22 cellular contexts compared by ENCODE assay signal in genomic region chr2:121199281-121200010, GRCh38.
A peak's percentile ranks its signal among the peaks of the same experiment; 100 is the strongest.
DNase-seq lines count a peak whose midpoint lies in the region; ATAC-seq and TF ChIP-seq lines count a peak whose summit lies in the region.
"Had no signal": no experiment of that assay in that cellular context is flagged by ENCODE, and none has a peak within 500 bp of the region (broad histone marks: within the 10 kb centered on the region; RNA-seq: fewer than 3 reads in every experiment).

No MANE protein-coding gene starts in this region.

- peaks cover 0 to 13% of the 10 kb centered on the region in 2 donors for H3K4me1 ChIP-seq in breast epithelium
- H3K4me1 ChIP-seq in right lobe of liver, result no peaks in the 10 kb centered on the region
- peaks cover 22 to 32% of the 10 kb centered on the region in 2 donors for H3K4me1 ChIP-seq in gastrocnemius medialis
- H3K4me1 ChIP-seq: HAP-1 had no signal

- in situ Hi-C loops in gastrocnemius medialis (cut with MboI; ENCODE audit: low sequenced_read_pairs in 4 of 4) (no loop called here), GM13976 (cut with MboI; ENCODE audit: low sequenced_read_pairs, unreplicated experiment) (no loop called here)

- CTCF ChIA-PET in MCF 10A (lab: Yijun Ruan, JAX), result interaction anchor here (0.7 to 1.9 kb wide), 4 partner anchors 11 to 183 kb away, joined by 3 to 10 read pairs (median 4); no protein-coding TSS in a partner anchor

- H3K4me1 Mint-ChIP-seq in MCF 10A (ENCODE audit: insufficient read depth, unreplicated experiment) (peaks cover 64% of the 10 kb centered on the region), glutamatergic neuron (ENCODE audit: low read depth, unreplicated experiment) (peaks cover 8% of the 10 kb centered on the region)
- H3K4me1 Mint-ChIP-seq: CD4-positive, CD25-positive, alpha-beta regulatory T cell; IgD-negative memory B cell had no signal

- 84% methylated on average over 9 of the region's 10 CpGs for WGBS in right lobe of liver (ENCODE audit: insufficient coverage, low coverage, low lambda C conversion rate, missing lambda C conversion rate)

- no TSS peak for BruUV-seq in MCF 10A (replicated peaks; lab: Mats Ljungman, UMichigan)

- TF ChIP-seq POLR2A in breast epithelium (IDR thresholded peaks at IDR 0.05) (no peak), right lobe of liver (IDR thresholded peaks at IDR 0.05) (no peak), gastrocnemius medialis (IDR thresholded peaks at IDR 0.05) (no peak)

- H3K9me3 ChIP-seq in breast epithelium (no peaks in the 10 kb centered on the region), right lobe of liver (no peaks in the 10 kb centered on the region), gastrocnemius medialis (no peaks in the 10 kb centered on the region)
- H3K9me3 ChIP-seq: HAP-1 had no signal

- H3K36me3 Mint-ChIP-seq in MCF 10A (ENCODE audit: insufficient read depth, unreplicated experiment), result peaks cover 5% of the 10 kb centered on the region
- no peaks in the 10 kb centered on the region for H3K36me3 Mint-ChIP-seq in glutamatergic neuron (ENCODE audit: unreplicated experiment)
- H3K36me3 Mint-ChIP-seq: CD4-positive, CD25-positive, alpha-beta regulatory T cell; IgD-negative memory B cell had no signal

- peak overlapping the region in 1 of 2 donors; percentile 94 for H3K27ac ChIP-seq in breast epithelium
- H3K27ac ChIP-seq in right lobe of liver, result no peak overlapping the region
- peak overlapping the region in 3 of 4 donors; percentile 93 to 96 (median 95) for H3K27ac ChIP-seq in gastrocnemius medialis
- H3K27ac ChIP-seq: GM23248, KMS-11, SK-N-MC had no signal

- H3K4me3 ChIP-seq in breast epithelium (no peak overlapping the region), right lobe of liver (no peak overlapping the region), gastrocnemius medialis (no peak overlapping the region)
- H3K4me3 ChIP-seq: GM23248, HAP-1, SK-N-MC had no signal

- H3K36me3 ChIP-seq in breast epithelium (no peaks in the 10 kb centered on the region), right lobe of liver (no peaks in the 10 kb centered on the region), gastrocnemius medialis (no peaks in the 10 kb centered on the region)
- H3K36me3 ChIP-seq: HAP-1 had no signal

- no peak overlapping the region for H3K4me3 Mint-ChIP-seq in MCF 10A (ENCODE audit: unreplicated experiment)
- no peak overlapping the region for H3K4me3 Mint-ChIP-seq in glutamatergic neuron (ENCODE audit: unreplicated experiment)
- H3K4me3 Mint-ChIP-seq: CD4-positive, CD25-positive, alpha-beta regulatory T cell had no signal

- H3K27ac Mint-ChIP-seq in MCF 10A (ENCODE audit: low read depth, unreplicated experiment), result peak overlapping the region; percentile 100
- no peak overlapping the region for H3K27ac Mint-ChIP-seq in glutamatergic neuron (ENCODE audit: unreplicated experiment)
- H3K27ac Mint-ChIP-seq: CD4-positive, CD25-positive, alpha-beta regulatory T cell; IgD-negative memory B cell had no signal

- no peak for DNase-seq in MCF 10A (ENCODE audit: unreplicated experiment)
- no peak for DNase-seq in breast epithelium (ENCODE audit: low spot score in 2 of 2)
- DNase-seq in right lobe of liver, result peak in 2 of 3 donors; percentile 34 to 40
- no peak for DNase-seq in gastrocnemius medialis
- no peak for DNase-seq in glutamatergic neuron
- no peak for DNase-seq in medulla oblongata (ENCODE audit: extremely low spot score)
- no peak for DNase-seq in GM13976 (ENCODE audit: low spot score)
- DNase-seq: 8988T; CD4-positive, CD25-positive, alpha-beta regulatory T cell; GM23248; NCI-H1048; NCI-H1417; NCI-H1694; NCI-H2081; NCI-H2227 treated with DMSO at 0.1 percent for 48 hours; NCI-H526 treated with DMSO at 0.1 percent for 48 hours; SIG-M5 had no signal

- intact Hi-C loops in MCF 10A (cut with micrococcal nuclease) (loop anchor here (5.0 kb wide), 1 partner anchor 98 kb away; no protein-coding TSS in a partner anchor), breast epithelium (cut with DNase I; ENCODE audit: low total_unique reads) (no loop called here), right lobe of liver (cut with DNase I) (no loop called here), gastrocnemius medialis (cut with DNase I; ENCODE audit: low total_unique reads) (loop anchor here (5.0 to 10.0 kb wide), 3 partner anchors 143 to 315 kb away; no protein-coding TSS in a partner anchor)

- H3K27me3 Mint-ChIP-seq in MCF 10A (ENCODE audit: insufficient read depth, unreplicated experiment) (no peaks in the 10 kb centered on the region), glutamatergic neuron (ENCODE audit: unreplicated experiment) (peaks cover 2% of the 10 kb centered on the region)
- H3K27me3 Mint-ChIP-seq: CD4-positive, CD25-positive, alpha-beta regulatory T cell had no signal

- H3K27me3 ChIP-seq in breast epithelium (no peaks in the 10 kb centered on the region), right lobe of liver (no peaks in the 10 kb centered on the region), gastrocnemius medialis (no peaks in the 10 kb centered on the region)

- ATAC-seq in right lobe of liver, result no peak
- ATAC-seq in gastrocnemius medialis, result no peak
- ATAC-seq: Panc1 had no signal

- POLR2A ChIA-PET in MCF 10A (lab: Yijun Ruan, JAX), result interaction anchor here (7.3 kb wide), 1 partner anchor 11 kb away, joined by 69 read pairs; no protein-coding TSS in a partner anchor

- H3K9me3 Mint-ChIP-seq in MCF 10A (ENCODE audit: unreplicated experiment) (no peaks in the 10 kb centered on the region), glutamatergic neuron (ENCODE audit: unreplicated experiment) (peaks cover 1% of the 10 kb centered on the region)
- H3K9me3 Mint-ChIP-seq: CD4-positive, CD25-positive, alpha-beta regulatory T cell; IgD-negative memory B cell had no signal

- no peak for TF ChIP-seq CTCF in MCF 10A (IDR thresholded peaks at IDR 0.05; ENCODE audit: unreplicated experiment)
- TF ChIP-seq CTCF in breast epithelium (IDR thresholded peaks at IDR 0.05), result no peak
- no peak for TF ChIP-seq CTCF in right lobe of liver (IDR thresholded peaks at IDR 0.05)
- no peak for TF ChIP-seq CTCF in gastrocnemius medialis (IDR thresholded peaks at IDR 0.05 in 4 of 5, conservative IDR thresholded peaks at IDR 0.05 in 1 of 5)
- no peak for TF ChIP-seq CTCF in glutamatergic neuron (IDR thresholded peaks at IDR 0.05; ENCODE audit: partially characterized antibody, unreplicated experiment)
- no peak for TF ChIP-seq CTCF in GM13976 (IDR thresholded peaks at IDR 0.05; ENCODE audit: borderline replicate concordance, control extremely low read depth, extremely low read depth, insufficient read depth, missing control alignments)

Comparison
In these comparisons a context has a peak if more than half of its experiments do, and no peak if none do; other contexts are left out.
1. intact Hi-C loops: an anchor here in MCF 10A (5.0 kb wide) and gastrocnemius medialis (5.0 to 10.0 kb wide); none called in breast epithelium and right lobe of liver.
2. DNase-seq: peak in right lobe of liver (2 of 3); none in MCF 10A (single experiment), breast epithelium (0 of 2), gastrocnemius medialis (0 of 2), glutamatergic neuron (single experiment), medulla oblongata (single experiment) and GM13976 (single experiment).
3. H3K27ac ChIP-seq: peak in gastrocnemius medialis (3 of 4); none in right lobe of liver (0 of 3).